ENCODE assay signal across 7 cellular contexts in the genomic region with DNA sequence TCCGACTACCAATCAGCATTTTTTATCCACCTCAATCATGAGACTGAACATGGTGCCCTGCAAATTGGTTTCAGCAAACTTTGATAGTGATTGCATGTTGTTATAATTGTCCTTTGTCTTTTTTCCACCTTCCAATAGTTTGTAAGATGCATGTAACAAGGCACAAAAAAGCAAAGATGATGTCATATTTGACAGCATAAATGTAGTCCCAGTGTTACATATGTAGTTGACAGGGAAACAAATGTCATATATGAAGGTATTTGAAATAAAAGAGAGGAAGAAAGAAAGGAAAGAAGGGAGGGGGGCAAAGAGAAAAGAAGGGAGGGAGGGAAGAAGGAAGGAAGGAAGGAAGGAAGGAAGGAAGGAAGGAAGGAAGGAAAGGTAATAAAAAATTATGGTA.
"Had no signal": no experiment of that assay in that cellular context is flagged by ENCODE, and none has a peak within 500 bp of the region (broad histone marks: within the 10 kb centered on the region; RNA-seq: fewer than 3 reads in every experiment).

No MANE protein-coding gene starts in this region.

- H3K4me3 ChIP-seq: K562 had no signal

- DNase-seq: IMR-90, KBM-7, KG1 had no signal

- H3K27ac ChIP-seq: HL-60, KMS-11 had no signal

- H3K4me2 ChIP-seq: KMS-11 had no signal

- ATAC-seq: K562 had no signal

- H3K9ac ChIP-seq: KMS-11 had no signal

- FAIRE-seq: HTR-8/SVneo, K562 had no signal
